ENCODE assay signal across 13 cellular contexts in the genomic region with DNA sequence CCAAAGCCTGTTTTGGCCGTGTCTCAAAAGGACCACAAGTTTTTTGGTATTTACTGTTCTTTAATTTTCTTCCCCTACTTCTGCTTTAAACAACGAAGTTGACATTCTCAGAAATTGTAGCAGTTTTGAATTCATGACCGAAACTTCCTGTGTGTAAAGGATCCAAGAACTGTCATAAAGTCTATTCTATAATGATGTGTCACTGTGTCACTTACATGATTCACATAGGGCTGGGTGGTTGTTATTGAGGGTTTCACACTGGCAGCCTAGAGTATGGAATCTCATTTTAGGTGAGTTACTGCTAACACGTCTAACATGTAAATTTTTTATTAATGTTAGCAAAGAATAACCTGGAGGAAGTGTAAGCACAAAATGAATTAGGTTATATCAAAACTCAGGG.
"Had no signal": no experiment of that assay in that cellular context is flagged by ENCODE, and none has a peak within 500 bp of the region (broad histone marks: within the 10 kb centered on the region; RNA-seq: fewer than 3 reads in every experiment).

No MANE protein-coding gene starts in this region.

- ATAC-seq: activated CD8-positive, alpha-beta memory T cell treated with anti-CD3 and anti-CD28 coated beads, Interleukin-2, amount 10 ng/mL, durations not matched to agents 7 days and 5 days; activated T-cell treated with anti-CD3 and anti-CD28 coated beads, Interleukin-2, amount 50 U/mL, for 4 hours; esophagus mucosa; left cardiac atrium; naive thymus-derived CD8-positive, alpha-beta T cell; right lobe of liver had no signal

- DNase-seq: activated CD4-positive, CD25-positive, alpha-beta regulatory T cell; activated CD8-positive, alpha-beta memory T cell treated with anti-CD3 and anti-CD28 coated beads, Interleukin-2, amount 10 ng/mL, durations not matched to agents 7 days and 5 days; activated gamma-delta T cell treated with Interleukin-2 at 50 U/mL for 16 hours; activated T-cell treated with anti-CD3 and anti-CD28 coated beads, Interleukin-2, amount 50 U/mL, for 4 hours; immature natural killer cell; left cardiac atrium; naive thymus-derived CD8-positive, alpha-beta T cell; occipital lobe; right lobe of liver; stimulated activated CD4-positive, alpha-beta T cell treated with anti-CD3 and anti-CD28 coated beads, Interleukin-2, amount 100 ng/mL, for 24 hours; stimulated activated naive CD4-positive, alpha-beta T cell treated with Interleukin-2 at 50 U/mL for 16 hours had no signal

- H3K4me3 Mint-ChIP-seq: activated CD8-positive, alpha-beta memory T cell treated with anti-CD3 and anti-CD28 coated beads, Interleukin-2, amount 10 ng/mL, durations not matched to agents 7 days and 5 days; activated T-cell treated with anti-CD3 and anti-CD28 coated beads, Interleukin-2, amount 50 U/mL, for 4 hours; immature natural killer cell; naive thymus-derived CD8-positive, alpha-beta T cell; type B pancreatic cell had no signal

- H3K27ac Mint-ChIP-seq: activated CD8-positive, alpha-beta memory T cell treated with anti-CD3 and anti-CD28 coated beads, Interleukin-2, amount 10 ng/mL, durations not matched to agents 7 days and 5 days; immature natural killer cell; naive thymus-derived CD8-positive, alpha-beta T cell; type B pancreatic cell had no signal

- H3K4me1 Mint-ChIP-seq: activated CD8-positive, alpha-beta memory T cell treated with anti-CD3 and anti-CD28 coated beads, Interleukin-2, amount 10 ng/mL, durations not matched to agents 7 days and 5 days; naive thymus-derived CD8-positive, alpha-beta T cell had no signal

- H3K36me3 Mint-ChIP-seq: activated CD8-positive, alpha-beta memory T cell treated with anti-CD3 and anti-CD28 coated beads, Interleukin-2, amount 10 ng/mL, durations not matched to agents 7 days and 5 days; immature natural killer cell; naive thymus-derived CD8-positive, alpha-beta T cell; type B pancreatic cell had no signal

- H3K9me3 Mint-ChIP-seq: type B pancreatic cell had no signal

- H3K27me3 Mint-ChIP-seq: activated CD8-positive, alpha-beta memory T cell treated with anti-CD3 and anti-CD28 coated beads, Interleukin-2, amount 10 ng/mL, durations not matched to agents 7 days and 5 days; type B pancreatic cell had no signal
